Comparison of ENCODE assay signal across 29 cellular contexts in the genomic region with DNA sequence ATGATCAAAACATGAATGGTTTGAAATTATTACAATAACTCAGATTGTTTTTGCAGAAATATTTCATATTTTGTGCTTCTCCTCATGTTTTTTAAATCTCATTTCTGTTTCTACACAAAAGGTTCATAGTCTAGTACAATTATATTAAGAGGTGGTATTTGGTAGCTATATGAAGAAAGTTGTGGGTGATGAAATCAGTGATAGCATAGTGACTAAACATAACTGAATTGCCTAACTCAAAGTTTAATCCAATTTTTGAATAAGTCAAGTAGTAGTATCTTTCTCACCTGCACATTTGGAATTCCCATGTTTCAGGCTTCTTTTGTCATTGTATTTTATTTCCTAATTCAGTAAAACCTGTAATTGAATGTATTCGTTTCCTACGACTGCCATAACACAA.
"Had no signal": no experiment of that assay in that cellular context is flagged by ENCODE, and none has a peak within 500 bp of the region (broad histone marks: within the 10 kb centered on the region; RNA-seq: fewer than 3 reads in every experiment).

No MANE protein-coding gene starts in this region.

- H3K27me3 Mint-ChIP-seq: activated CD4-positive, alpha-beta memory T cell treated with anti-CD3 and anti-CD28 coated beads, Interleukin-2, amount 10 ng/mL, durations not matched to agents 7 days and 5 days; activated CD4-positive, alpha-beta T cell treated with anti-CD3 and anti-CD28 coated beads for 36 hours; activated CD4-positive, alpha-beta T cell treated with anti-CD3 and anti-CD28 coated beads, Interleukin-2, amount 10 ng/mL, durations not matched to agents 24 days and 14 days; activated naive CD4-positive, alpha-beta T cell treated with anti-CD3 and anti-CD28 coated beads, Interleukin-2, amount 10 ng/mL, durations not matched to agents 7 days and 5 days; activated naive CD8-positive, alpha-beta T cell; activated T-cell treated with anti-CD3 and anti-CD28 coated beads, Interleukin-2, amount 50 U/mL, for 24 hours; T-helper 17 cell had no signal

- H3K9me3 Mint-ChIP-seq: activated CD4-positive, alpha-beta T cell treated with anti-CD3 and anti-CD28 coated beads, Interleukin-2, amount 10 ng/mL, durations not matched to agents 24 days and 14 days had no signal

- H3K27me3 ChIP-seq: body of pancreas, cardiac muscle cell, colonic mucosa, foreskin keratinocyte, gastrocnemius medialis, heart left ventricle had no signal

- H3K36me3 ChIP-seq: cardiac muscle cell, colonic mucosa, gastrocnemius medialis, heart left ventricle had no signal

- H3K4me1 Mint-ChIP-seq: activated CD4-positive, alpha-beta memory T cell treated with anti-CD3 and anti-CD28 coated beads, Interleukin-2, amount 10 ng/mL, durations not matched to agents 7 days and 5 days; activated CD4-positive, alpha-beta T cell treated with anti-CD3 and anti-CD28 coated beads for 36 hours; activated CD4-positive, alpha-beta T cell treated with anti-CD3 and anti-CD28 coated beads, Interleukin-2, amount 10 ng/mL, durations not matched to agents 24 days and 14 days; activated naive CD4-positive, alpha-beta T cell treated with anti-CD3 and anti-CD28 coated beads, Interleukin-2, amount 10 ng/mL, durations not matched to agents 7 days and 5 days; T-helper 17 cell had no signal

- H3K4me3 Mint-ChIP-seq: activated CD4-positive, alpha-beta memory T cell treated with anti-CD3 and anti-CD28 coated beads, Interleukin-2, amount 10 ng/mL, durations not matched to agents 7 days and 5 days; activated CD4-positive, alpha-beta T cell treated with anti-CD3 and anti-CD28 coated beads for 36 hours; activated CD4-positive, alpha-beta T cell treated with anti-CD3 and anti-CD28 coated beads, Interleukin-2, amount 10 ng/mL, durations not matched to agents 24 days and 14 days; activated naive CD4-positive, alpha-beta T cell treated with anti-CD3 and anti-CD28 coated beads, Interleukin-2, amount 10 ng/mL, durations not matched to agents 7 days and 5 days; activated naive CD8-positive, alpha-beta T cell; activated T-cell treated with anti-CD3 and anti-CD28 coated beads, Interleukin-2, amount 50 U/mL, for 24 hours; activated T-cell treated with anti-CD3 and anti-CD28 coated beads, Interleukin-2, amount 50 U/mL, for 72 hours; T-helper 17 cell; T-helper 2 cell treated with Interferon-gamma antibody and Interleukin-4, amounts not matched to agents 5 μg/mL and 100 μg/mL, for 36 hours had no signal

- H3K9me3 ChIP-seq: body of pancreas, colonic mucosa, gastrocnemius medialis had no signal

- H3K27ac Mint-ChIP-seq: activated CD4-positive, alpha-beta memory T cell treated with anti-CD3 and anti-CD28 coated beads, Interleukin-2, amount 10 ng/mL, durations not matched to agents 7 days and 5 days; activated CD4-positive, alpha-beta T cell treated with anti-CD3 and anti-CD28 coated beads for 36 hours; activated CD4-positive, alpha-beta T cell treated with anti-CD3 and anti-CD28 coated beads, Interleukin-2, amount 10 ng/mL, durations not matched to agents 24 days and 14 days; activated naive CD4-positive, alpha-beta T cell treated with anti-CD3 and anti-CD28 coated beads, Interleukin-2, amount 10 ng/mL, durations not matched to agents 7 days and 5 days; activated naive CD8-positive, alpha-beta T cell; activated T-cell treated with anti-CD3 and anti-CD28 coated beads, Interleukin-2, amount 50 U/mL, for 24 hours; activated T-cell treated with anti-CD3 and anti-CD28 coated beads, Interleukin-2, amount 50 U/mL, for 72 hours; T-helper 17 cell; T-helper 2 cell treated with Interferon-gamma antibody and Interleukin-4, amounts not matched to agents 5 μg/mL and 100 μg/mL, for 36 hours had no signal

- H3K36me3 Mint-ChIP-seq: activated naive CD4-positive, alpha-beta T cell treated with anti-CD3 and anti-CD28 coated beads, Interleukin-2, amount 10 ng/mL, durations not matched to agents 7 days and 5 days; activated naive CD8-positive, alpha-beta T cell had no signal

- DNase-seq: activated CD4-positive, alpha-beta memory T cell treated with anti-CD3 and anti-CD28 coated beads, Interleukin-2, amount 10 ng/mL, durations not matched to agents 7 days and 5 days; activated CD4-positive, alpha-beta T cell treated with anti-CD3 and anti-CD28 coated beads for 36 hours; activated CD4-positive, alpha-beta T cell treated with anti-CD3 and anti-CD28 coated beads, Interleukin-2, amount 10 ng/mL, durations not matched to agents 24 days and 14 days; activated CD4-positive, CD25-positive, alpha-beta regulatory T cell; activated CD4-positive, CD25-positive, alpha-beta regulatory T cell treated with anti-CD3 and anti-CD28 coated beads, Interleukin-2, amount 50 U/mL, for 72 hours; activated CD8-positive, alpha-beta memory T cell treated with anti-CD3 and anti-CD28 coated beads, Interleukin-2, amount 50 U/mL, for 48 hours; activated gamma-delta T cell; activated naive CD4-positive, alpha-beta T cell; activated naive CD4-positive, alpha-beta T cell treated with anti-CD3 and anti-CD28 coated beads, Interleukin-2, amount 10 ng/mL, durations not matched to agents 7 days and 5 days; activated T-cell treated with anti-CD3 and anti-CD28 coated beads for 4 hours; activated T-cell treated with anti-CD3 and anti-CD28 coated beads, Interleukin-2, amount 50 U/mL, for 24 hours; activated T-cell treated with anti-CD3 and anti-CD28 coated beads, Interleukin-2, amount 50 U/mL, for 72 hours; amygdala; aorta; body of pancreas; central memory CD4-positive, alpha-beta T cell; cerebellar nuclear complex; colonic mucosa; effector CD8-positive, alpha-beta T cell; foreskin keratinocyte; gastrocnemius medialis; glutamatergic neuron; heart left ventricle; T-helper 1 cell; T-helper 17 cell had no signal

- H3K4me3 ChIP-seq: body of pancreas, cardiac muscle cell, colonic mucosa, gastrocnemius medialis, heart left ventricle had no signal

- H3K4me1 ChIP-seq: body of pancreas, colonic mucosa, foreskin keratinocyte, gastrocnemius medialis, heart left ventricle had no signal

- H3K27ac ChIP-seq: body of pancreas, cardiac muscle cell, colonic mucosa, foreskin keratinocyte, gastrocnemius medialis, heart left ventricle had no signal

- ATAC-seq: activated CD4-positive, alpha-beta T cell treated with anti-CD3 and anti-CD28 coated beads for 36 hours; activated T-cell treated with anti-CD3 and anti-CD28 coated beads, Interleukin-2, amount 50 U/mL, for 72 hours; body of pancreas; esophagus mucosa; foreskin keratinocyte; gastrocnemius medialis; heart left ventricle; T-helper 17 cell had no signal
